ENCODE assay signal across 25 cellular contexts in the genomic region with DNA sequence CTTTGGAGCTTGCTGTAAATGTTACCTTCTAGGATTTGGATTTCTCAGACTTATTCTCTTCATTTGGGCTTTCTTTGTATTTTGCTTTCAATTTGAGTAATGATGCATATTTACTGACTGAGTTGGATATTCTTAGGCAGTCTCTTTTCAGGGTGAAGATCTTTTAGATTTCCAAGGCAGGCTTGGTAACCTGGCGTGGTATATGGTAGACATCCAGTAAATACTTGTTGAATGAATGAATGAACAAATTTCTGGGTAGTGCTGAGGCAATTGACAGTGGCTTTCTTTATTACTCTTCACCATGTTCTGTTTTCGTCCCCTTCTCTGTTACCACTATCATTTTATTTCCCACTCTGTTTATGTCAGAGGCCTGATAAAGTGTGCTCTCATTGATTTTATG. TPM values are rescaled to one million over a fixed set of nuclear protein-coding genes. Genes with fewer than 3 reads are reported as not detected.
A peak's percentile ranks its signal among the peaks of the same experiment; 100 is the strongest.
DNase-seq lines count a peak whose midpoint lies in the region; ATAC-seq and TF ChIP-seq lines count a peak whose summit lies in the region.
"Had no signal": no experiment of that assay in that cellular context is flagged by ENCODE, and none has a peak within 500 bp of the region (broad histone marks: within the 10 kb centered on the region; RNA-seq: fewer than 3 reads in every experiment).

No MANE protein-coding gene starts in this region.

- DNase-seq in GM23248 = peak; percentile 51
- no peak for DNase-seq in caudate nucleus (lab: John Stamatoyannopoulos, UW)
- DNase-seq in osteoblast (ENCODE audit: insufficient read length, low spot score, missing footprints) = no peak
- DNase-seq in lower lobe of right lung = no peak
- no peak for DNase-seq in testis
- DNase-seq in activated T-cell treated with anti-CD3 and anti-CD28 coated beads, Interleukin-2, amount 50 U/mL, for 1 hour = no peak
- DNase-seq: AML-193; CD8-positive, alpha-beta memory T cell; DMS 273 treated with DMSO at 0.1 percent for 48 hours; EL; GDM1; MM.1S; NCI-H2029 treated with DMSO at 0.1 percent for 48 hours; NCI-H446 treated with DMSO at 0.1 percent for 48 hours; NCI-H526; NCI-H82; PC-9 had no signal

- H3K9me2 ChIP-seq in GM23248 (ENCODE audit: insufficient read depth) = no peaks in the 10 kb centered on the region

- H4K20me1 ChIP-seq in GM23248 (ENCODE audit: insufficient read depth) (no peaks in the 10 kb centered on the region), osteoblast (ENCODE audit: insufficient read depth, low read length) (no peaks in the 10 kb centered on the region)

- H3K27me3 ChIP-seq in GM23248 (replicated peaks; ENCODE audit: insufficient read depth) (no peaks in the 10 kb centered on the region), osteoblast (ENCODE audit: insufficient read depth, low read length) (no peaks in the 10 kb centered on the region), subcutaneous abdominal adipose tissue (ENCODE audit: control insufficient read depth in 5 of 5, insufficient read depth in 4 of 5, low read length in 5 of 5) (no peaks in the 10 kb centered on the region), lower lobe of right lung (ENCODE audit: low read depth) (no peaks in the 10 kb centered on the region), testis (no peaks in the 10 kb centered on the region)
- H3K27me3 ChIP-seq: SJSA1 had no signal

- peak overlapping the region; percentile 3 for H3K4me3 ChIP-seq in GM23248
- H3K4me3 ChIP-seq in osteoblast (ENCODE audit: insufficient read depth, low read length) = no peak overlapping the region
- H3K4me3 ChIP-seq in subcutaneous abdominal adipose tissue (ENCODE audit: low read depth in 1 of 5, low read length in 5 of 5) = no peak overlapping the region
- no peak overlapping the region for H3K4me3 ChIP-seq in lower lobe of right lung
- H3K4me3 ChIP-seq in testis = no peak overlapping the region
- H3K4me3 ChIP-seq: GM12878, PC-9, SJSA1 had no signal

- H3K27ac ChIP-seq in GM23248 (peak overlapping the region; percentile 77), caudate nucleus (ENCODE audit: low read depth, low read length) (peak overlapping the region; percentile 34), osteoblast (ENCODE audit: low read depth, low read length) (no peak overlapping the region), subcutaneous abdominal adipose tissue (ENCODE audit: low read depth, low read length) (peak overlapping the region; percentile 63), lower lobe of right lung (no peak overlapping the region), testis (no peak overlapping the region)
- H3K27ac ChIP-seq: C4-2B, HL-60, KMS-11, PC-9 had no signal

- H3K79me2 ChIP-seq in GM23248 (ENCODE audit: insufficient read depth) (no peaks in the 10 kb centered on the region; the same call in 1 of the 2 replicates), osteoblast (ENCODE audit: insufficient read depth, low read length) (no peaks in the 10 kb centered on the region)

- H2AFZ ChIP-seq in GM23248 = peak overlapping the region; percentile 63
- no peak overlapping the region for H2AFZ ChIP-seq in osteoblast (ENCODE audit: low read length)
- H2AFZ ChIP-seq: PC-9 had no signal

- H3K9me3 ChIP-seq in GM23248 (ENCODE audit: low read depth) (no peaks in the 10 kb centered on the region), osteoblast (ENCODE audit: low read depth, low read length) (no peaks in the 10 kb centered on the region), subcutaneous abdominal adipose tissue (ENCODE audit: control insufficient read depth in 5 of 5, low read length in 5 of 5) (no peaks in the 10 kb centered on the region), lower lobe of right lung (no peaks in the 10 kb centered on the region), testis (no peaks in the 10 kb centered on the region)
- H3K9me3 ChIP-seq: SJSA1 had no signal

- peaks cover 28% of the 10 kb centered on the region for H3F3A ChIP-seq in GM23248 (ENCODE audit: insufficient read depth)

- no peak for ATAC-seq in lower lobe of right lung
- ATAC-seq: GM12878, HCT116, Right ventricle myocardium inferior had no signal

- H3K4me2 ChIP-seq in GM23248 (ENCODE audit: unreplicated experiment) (peak overlapping the region; percentile 54), osteoblast (ENCODE audit: insufficient read depth, low read length) (peak overlapping the region; percentile 4)
- H3K4me2 ChIP-seq: PC-9 had no signal

- H3K36me3 ChIP-seq in GM23248 (ENCODE audit: low read depth) = no peaks in the 10 kb centered on the region
- no peaks in the 10 kb centered on the region for H3K36me3 ChIP-seq in osteoblast (ENCODE audit: insufficient read depth, low read length)
- peaks cover 0 to 2% (median 0%) of the 10 kb centered on the region in 5 donors for H3K36me3 ChIP-seq in subcutaneous abdominal adipose tissue (ENCODE audit: control insufficient read depth in 5 of 5, insufficient read depth in 5 of 5, low read length in 5 of 5)
- H3K36me3 ChIP-seq in lower lobe of right lung = no peaks in the 10 kb centered on the region
- no peaks in the 10 kb centered on the region for H3K36me3 ChIP-seq in testis (ENCODE audit: low read depth, missing control alignments)
- H3K36me3 ChIP-seq: SJSA1 had no signal

- peaks cover 37% of the 10 kb centered on the region for H3K4me1 ChIP-seq in GM23248 (ENCODE audit: insufficient read depth)
- peaks cover 37% of the 10 kb centered on the region for H3K4me1 ChIP-seq in osteoblast (ENCODE audit: insufficient read depth, low read length)
- peaks cover 0 to 14% (median 12%) of the 10 kb centered on the region in 5 donors for H3K4me1 ChIP-seq in subcutaneous abdominal adipose tissue (ENCODE audit: control insufficient read depth in 5 of 5, insufficient read depth in 5 of 5, low read length in 5 of 5)
- no peaks in the 10 kb centered on the region for H3K4me1 ChIP-seq in lower lobe of right lung
- no peaks in the 10 kb centered on the region for H3K4me1 ChIP-seq in testis

- in situ Hi-C loops in GM23248 (cut with MboI) = no loop called here

- TF ChIP-seq CTCF in osteoblast (IDR thresholded peaks at IDR 0.05; ENCODE audit: extremely low read depth, low read depth, low read length) = no peak
- TF ChIP-seq CTCF in lower lobe of right lung (IDR thresholded peaks at IDR 0.05) = no peak
- TF ChIP-seq CTCF in testis (IDR thresholded peaks at IDR 0.05) = no peak

- H3K9ac ChIP-seq in GM23248 (peak overlapping the region; percentile 36), subcutaneous abdominal adipose tissue (ENCODE audit: low read length in 5 of 5) (no peak overlapping the region)
- H3K9ac ChIP-seq: KMS-11 had no signal

- 75 to 79% methylated on average over 2 of the region's 2 CpGs for WGBS in GM23248 (ENCODE audit: low coverage in 1 of 2, low lambda C conversion rate in 2 of 2, missing lambda C conversion rate in 2 of 2), 2 experiments
- 94 to 96% methylated on average over 2 of the region's 2 CpGs for WGBS in testis, 2 donors

- no peak for TF ChIP-seq POLR2A in testis (IDR thresholded peaks at IDR 0.05)

- intact Hi-C loops in lower lobe of right lung (cut with DNase I) = no loop called here
- intact Hi-C loops in testis (cut with DNase I; ENCODE audit: low total_unique reads) = no loop called here

RNA-seq across cellular contexts. Expression of gene BBS9, which starts 27.1 kb away (rescaled TPM):
- 15.0 and 19.2 TPM in 2 replicates for total RNA-seq in GM23248 (2014; rRNA removed; shearing (Covaris generic))
- polyA plus RNA-seq in GM23248 (2016; fragmentation: Nextera tagmentation; extraction: Ambion mirVana) (10.2 and 10.8 TPM in 2 replicates), testis (ENCODE audit: insufficient read depth, low read depth, low replicate concordance) (39.3 TPM)
- total RNA-seq in osteoblast (33.3 and 39.8 TPM in 2 replicates), lower lobe of right lung (28.4 TPM), testis (10 to 100 TPM; 53.3 to 55.7 TPM)

RNA-seq across cellular contexts. Expression of gene RP9, which starts 47.2 kb away (rescaled TPM):
- total RNA-seq in GM23248 (2014; rRNA removed; shearing (Covaris generic)) = 3.9 and 9.5 TPM in 2 replicates
- polyA plus RNA-seq in GM23248 (2016; fragmentation: Nextera tagmentation; extraction: Ambion mirVana) = 23.9 and 24.7 TPM in 2 replicates
- total RNA-seq in osteoblast = 6.5 and 10.3 TPM in 2 replicates
- 11.6 TPM for total RNA-seq in lower lobe of right lung
- 10 to 100 TPM; 28.2 to 29.2 TPM for total RNA-seq in testis
- polyA plus RNA-seq in testis (ENCODE audit: insufficient read depth, low read depth, low replicate concordance) = 17.9 TPM

Comparison
In these comparisons a context has a peak if more than half of its experiments do, and no peak if none do; other contexts are left out.
1. H3K27ac ChIP-seq: peak in GM23248 (single experiment), caudate nucleus (single experiment) and subcutaneous abdominal adipose tissue (single experiment); none in osteoblast (single experiment), lower lobe of right lung (single experiment) and testis (0 of 2).